In the genomic region with DNA sequence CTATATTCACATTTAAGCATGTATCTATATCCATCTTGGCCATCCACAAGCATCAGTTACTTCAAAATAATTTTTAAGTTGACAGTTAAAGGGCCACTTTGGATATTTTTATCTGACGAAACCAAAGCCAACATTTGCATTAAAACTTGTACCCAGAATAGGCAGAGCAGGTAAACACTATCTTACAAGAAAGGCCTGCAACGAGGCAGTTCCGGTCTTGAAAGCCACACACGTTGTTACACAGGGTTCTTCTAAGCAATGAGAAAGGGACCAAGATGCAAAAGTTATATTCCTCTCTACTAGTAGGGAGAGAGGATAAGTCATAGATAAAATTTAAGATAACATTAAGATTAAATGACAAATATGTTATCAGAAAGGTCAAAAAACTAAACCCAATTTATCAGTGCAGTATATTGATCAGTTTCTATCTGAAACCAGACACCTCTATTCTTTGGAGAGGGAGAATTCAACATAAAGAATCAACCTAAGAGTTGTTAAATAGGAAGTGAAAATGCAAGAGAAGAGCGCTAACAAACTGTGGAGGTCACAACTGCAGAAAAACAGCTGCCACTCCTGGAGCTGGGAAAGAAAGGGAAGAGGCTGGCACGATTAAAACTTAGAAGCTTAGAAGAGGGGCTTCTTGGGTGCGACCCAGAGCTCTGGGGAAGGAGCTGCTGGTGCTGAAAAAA, we compare ENCODE assay signal across 1 cellular context.
TF ChIP-seq lines count a peak whose summit lies in the region.

No MANE protein-coding gene starts in this region.

TF ChIP-seq in GM23338, 12 proteins besides CTCF, POLR2A, EP300 and RAD21 (continued from another document):
- TF ChIP-seq ZNF331 (CRISPR knock-in tag; IDR thresholded peaks at IDR 0.05; ENCODE audit: low read depth) (no peak), ZNF114 (CRISPR knock-in tag; IDR thresholded peaks at IDR 0.05) (no peak), JUNB (IDR thresholded peaks at IDR 0.05; ENCODE audit: unreplicated experiment) (no peak), EZH2phosphoT487 (IDR thresholded peaks at IDR 0.05; ENCODE audit: unreplicated experiment) (no peak)
- TF ChIP-seq, protein P1, sequence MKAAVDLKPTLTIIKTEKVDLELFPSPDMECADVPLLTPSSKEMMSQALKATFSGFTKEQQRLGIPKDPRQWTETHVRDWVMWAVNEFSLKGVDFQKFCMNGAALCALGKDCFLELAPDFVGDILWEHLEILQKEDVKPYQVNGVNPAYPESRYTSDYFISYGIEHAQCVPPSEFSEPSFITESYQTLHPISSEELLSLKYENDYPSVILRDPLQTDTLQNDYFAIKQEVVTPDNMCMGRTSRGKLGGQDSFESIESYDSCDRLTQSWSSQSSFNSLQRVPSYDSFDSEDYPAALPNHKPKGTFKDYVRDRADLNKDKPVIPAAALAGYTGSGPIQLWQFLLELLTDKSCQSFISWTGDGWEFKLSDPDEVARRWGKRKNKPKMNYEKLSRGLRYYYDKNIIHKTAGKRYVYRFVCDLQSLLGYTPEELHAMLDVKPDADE (IDR thresholded peaks at IDR 0.05) = no peak
